Comparison of ENCODE assay signal across 21 cellular contexts in the genomic region with DNA sequence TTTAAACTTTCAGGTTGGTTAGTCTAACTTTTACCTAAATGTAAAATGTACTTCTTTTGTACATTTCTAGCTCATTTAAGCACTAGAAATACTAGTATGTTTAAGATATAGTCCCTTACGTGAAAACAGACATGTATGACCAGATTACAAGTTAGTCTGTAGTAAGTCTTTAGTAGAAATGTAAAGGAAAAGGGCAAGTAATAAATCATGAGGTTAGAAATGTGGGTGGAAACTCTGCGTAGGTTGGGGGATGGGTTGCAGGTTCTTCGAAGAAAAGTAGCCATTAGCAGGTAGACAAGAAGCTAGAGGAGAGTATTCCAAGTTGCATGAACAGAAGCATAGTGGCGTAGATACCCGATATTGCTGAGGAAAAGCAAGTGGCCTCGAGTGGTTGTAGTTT. TPM values are rescaled to one million over a fixed set of nuclear protein-coding genes. Genes with fewer than 3 reads are reported as not detected.
"Had no signal": no experiment of that assay in that cellular context is flagged by ENCODE, and none has a peak within 500 bp of the region (broad histone marks: within the 10 kb centered on the region; RNA-seq: fewer than 3 reads in every experiment).

No MANE protein-coding gene starts in this region.

- H3K4me3 ChIP-seq: SJSA1 had no signal

- H3K4me1 ChIP-seq: SJSA1 had no signal

- DNase-seq: Kasumi-1, MM.1S, NCI-H1092 treated with DMSO at 0.1 percent for 48 hours, NCI-H1436, NCI-H187, NCI-H2029, NCI-H2081 treated with DMSO at 0.1 percent for 48 hours, NCI-H2171, NCI-H226, NCI-H446, NCI-H510A, NCI-H524 treated with DMSO at 0.1 percent for 48 hours, NCI-H69, NCI-H774, Right ventricle myocardium superior, RPMI8226, SIG-M5 had no signal

- H3K36me3 ChIP-seq: SJSA1 had no signal

- H3K9ac ChIP-seq: KMS-11 had no signal

- H3K4me2 ChIP-seq: KMS-11 had no signal

- H3K9me3 ChIP-seq: SJSA1 had no signal

- H3K27ac ChIP-seq: KMS-11, SJSA1 had no signal

RNA-seq across cellular contexts. Expression of gene TTC23L, which starts 53.5 kb away (rescaled TPM):
- total RNA-seq: HT-29, M059J, Right ventricle myocardium superior, SJSA1 had no signal
